Comparison of ENCODE assay signal across 9 cellular contexts in the genomic region with DNA sequence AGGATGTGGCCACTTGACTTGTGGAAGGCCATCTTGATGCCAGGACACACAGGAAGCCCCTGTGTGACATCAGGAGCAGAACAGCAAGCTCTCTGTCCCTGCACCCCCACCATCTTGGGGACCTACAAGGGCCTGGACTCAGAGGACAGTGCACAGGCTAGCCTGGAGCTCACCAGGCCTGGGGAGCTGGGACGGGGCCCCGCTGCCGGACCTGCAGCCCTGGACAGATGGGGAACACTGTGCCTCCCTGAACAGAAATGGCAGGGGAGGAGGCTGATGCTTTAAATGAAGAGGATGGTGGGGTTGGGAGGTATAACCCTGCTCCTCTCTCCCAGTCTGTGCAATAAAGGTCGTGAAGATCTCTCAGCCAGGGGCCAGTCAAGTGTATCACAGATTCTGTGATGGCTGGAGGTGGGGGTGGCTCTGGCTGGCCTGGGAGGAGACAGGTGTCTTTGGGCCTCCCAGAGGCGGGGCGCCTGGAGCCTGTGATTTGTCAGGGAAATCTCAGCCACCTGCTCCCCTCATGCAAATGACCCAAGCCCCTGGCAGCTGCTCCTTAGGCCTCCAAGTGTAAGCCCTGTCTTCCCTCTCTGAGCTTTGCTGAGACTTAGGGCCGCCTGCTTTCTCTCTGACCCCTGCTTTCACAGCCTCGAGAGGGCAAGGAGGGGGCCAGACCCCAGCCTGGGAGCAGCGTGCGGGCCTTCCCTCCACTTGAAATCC. TPM values are rescaled to one million over a fixed set of nuclear protein-coding genes. Genes with fewer than 3 reads are reported as not detected.
DNase-seq lines count a peak whose midpoint lies in the region; ATAC-seq and FAIRE-seq lines count a peak whose summit lies in the region.
"Had no signal": no experiment of that assay in that cellular context is flagged by ENCODE, and none has a peak within 500 bp of the region (broad histone marks: within the 10 kb centered on the region; RNA-seq: fewer than 3 reads in every experiment).

No MANE protein-coding gene starts in this region.

- no peak for DNase-seq in GM18507 (ENCODE audit: extremely low spot score, insufficient read length, low read depth)
- peak; percentile 97 for DNase-seq in NAMALWA (ENCODE audit: low spot score)
- DNase-seq in KBM-7, result no peak
- no peak for DNase-seq in activated T-cell treated with anti-CD3 and anti-CD28 coated beads, Interleukin-2, amount 50 U/mL, for 1 hour
- no peak for DNase-seq in stimulated activated CD4-positive, alpha-beta T cell treated with anti-CD3 and anti-CD28 coated beads, Interleukin-12 subunit alpha, Interleukin-12 subunit beta, amount 100 ng/mL, for 4 hours
- DNase-seq in NOMO-1 treated with DMSO at 0.1 percent for 48 hours (lab: John Stamatoyannopoulos, UW; ENCODE audit: unreplicated experiment), result no peak

- H3K36me3 ChIP-seq in ectodermal cell (ENCODE audit: control insufficient read depth, insufficient read depth, low read length), result peaks cover 17% of the 10 kb centered on the region

- in situ Hi-C loops in KBM-7 (cut with MboI; ENCODE audit: low pct_unique_long_range_greater_than_20kb, low sequenced_read_pairs), result no loop called here

- no peak overlapping the region for H3K4me3 ChIP-seq in ectodermal cell (ENCODE audit: insufficient read depth, low read depth, low read length)
- H3K4me3 ChIP-seq: psoas muscle had no signal

- peak overlapping the region; percentile 92 for H3K27ac ChIP-seq in ectodermal cell (ENCODE audit: insufficient read depth, low read depth, low read length, poor library complexity, severe bottlenecking)
- H3K27ac ChIP-seq: psoas muscle had no signal

- ATAC-seq in GM21526 (IDR thresholded peaks at IDR 0.05; ENCODE audit: low FRiP score, unreplicated experiment), result peak; percentile 78
- ATAC-seq: psoas muscle had no signal

- WGBS in ectodermal cell, 2 experiments, result 64 to 69% methylated on average over 10 of the region's 10 CpGs

- peaks cover 23% of the 10 kb centered on the region for H3K4me1 ChIP-seq in ectodermal cell (ENCODE audit: control insufficient read depth, insufficient read depth, low read length)
- H3K4me1 ChIP-seq: psoas muscle had no signal

- H3K27me3 ChIP-seq in ectodermal cell (ENCODE audit: control insufficient read depth, insufficient read depth, low read length, poor library complexity, severe bottlenecking), result no peaks in the 10 kb centered on the region

- FAIRE-seq in GM18507 (lab: Jason Lieb, UNC), result peak; percentile 63

- no peaks in the 10 kb centered on the region for H3K9me3 ChIP-seq in ectodermal cell (ENCODE audit: control insufficient read depth, low read length)
- H3K9me3 ChIP-seq: psoas muscle had no signal

RNA-seq across cellular contexts. Expression of gene GNB3, which starts 1.1 kb away (rescaled TPM):
- 17.2 TPM for polyA plus RNA-seq in ectodermal cell (2013, experiment 1 of 4)
- 16.4 TPM for polyA plus RNA-seq in ectodermal cell (2013, experiment 2 of 4)
- polyA plus RNA-seq in ectodermal cell (2013, experiment 3 of 4), result 14.3 TPM
- polyA plus RNA-seq in ectodermal cell (2013, experiment 4 of 4), result 13.4 TPM

RNA-seq across cellular contexts. Expression of gene P3H3, which starts 11.4 kb away (rescaled TPM):
- polyA plus RNA-seq in ectodermal cell (2013, experiment 1 of 4), result 78.0 TPM
- polyA plus RNA-seq in ectodermal cell (2013, experiment 2 of 4), result 71.0 TPM
- 49.6 TPM for polyA plus RNA-seq in ectodermal cell (2013, experiment 3 of 4)
- polyA plus RNA-seq in ectodermal cell (2013, experiment 4 of 4), result 52.8 TPM

RNA-seq across cellular contexts. Expression of gene CDCA3, which starts 11.4 kb away (rescaled TPM):
- 48.6 TPM for polyA plus RNA-seq in ectodermal cell (2013, experiment 1 of 4)
- 40.9 TPM for polyA plus RNA-seq in ectodermal cell (2013, experiment 2 of 4)
- polyA plus RNA-seq in ectodermal cell (2013, experiment 3 of 4), result 52.4 TPM
- 48.8 TPM for polyA plus RNA-seq in ectodermal cell (2013, experiment 4 of 4)

RNA-seq across cellular contexts. Expression of gene USP5, which starts 12.3 kb away (rescaled TPM):
- 105 TPM for polyA plus RNA-seq in ectodermal cell (2013, experiment 1 of 4)
- polyA plus RNA-seq in ectodermal cell (2013, experiment 2 of 4), result 99.8 TPM
- polyA plus RNA-seq in ectodermal cell (2013, experiment 3 of 4), result 73.9 TPM
- polyA plus RNA-seq in ectodermal cell (2013, experiment 4 of 4), result 76.2 TPM

RNA-seq across cellular contexts. Expression of gene GPR162, which starts 18.0 kb away (rescaled TPM):
- 61.5 TPM for polyA plus RNA-seq in ectodermal cell (2013, experiment 1 of 4)
- 58.9 TPM for polyA plus RNA-seq in ectodermal cell (2013, experiment 2 of 4)
- 47.7 TPM for polyA plus RNA-seq in ectodermal cell (2013, experiment 3 of 4)
- polyA plus RNA-seq in ectodermal cell (2013, experiment 4 of 4), result 53.2 TPM
